Comparison of ENCODE assay signal across 8 cellular contexts in the genomic region with DNA sequence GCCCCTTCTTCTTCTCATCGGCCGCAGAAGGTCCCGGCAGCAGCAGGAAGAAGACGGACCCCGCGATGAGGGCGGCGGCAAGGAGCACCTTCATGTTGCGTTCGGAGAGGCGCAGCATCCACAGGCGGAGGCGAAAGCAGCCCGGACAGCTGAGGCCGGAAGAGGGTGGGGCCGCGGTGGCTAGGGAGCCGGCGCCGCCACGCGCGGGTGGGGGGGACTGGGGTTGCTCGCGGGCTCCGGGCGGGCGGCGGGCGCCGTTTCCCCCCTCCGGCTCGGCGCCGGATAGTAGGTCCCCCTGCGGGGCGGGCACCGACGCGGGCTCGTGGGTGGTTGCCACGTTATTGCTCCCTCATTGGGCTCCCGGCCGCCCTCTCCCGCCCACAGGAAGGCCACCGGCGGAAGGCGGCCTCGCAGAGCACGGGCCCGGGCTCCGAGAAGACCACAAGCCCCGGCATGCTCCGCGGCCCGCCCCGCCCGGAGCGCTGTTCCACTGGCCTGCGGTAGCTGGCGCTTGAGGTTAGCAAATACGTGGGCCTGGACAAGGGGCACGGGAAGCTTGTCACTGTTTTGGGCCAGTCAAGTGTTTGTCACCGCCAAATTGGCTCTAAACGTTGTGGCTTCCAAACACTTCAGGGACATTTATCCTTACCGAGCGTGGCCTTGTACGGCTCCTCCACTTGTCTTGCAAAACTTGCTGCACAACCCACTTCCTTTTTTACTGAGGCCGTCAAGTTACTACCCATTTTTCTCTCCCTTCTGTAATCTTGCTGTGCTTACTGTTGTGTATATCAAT. TPM values are rescaled to one million over a fixed set of nuclear protein-coding genes. Genes with fewer than 3 reads are reported as not detected.
DNase-seq lines count a peak whose midpoint lies in the region; ATAC-seq and TF ChIP-seq lines count a peak whose summit lies in the region.

A gene (minus strand): TSS at position 154 of the 793 bp plus-strand sequence. CDS start 36 bp downstream, at position 118.

- ATAC-seq in GM19328 (IDR thresholded peaks at IDR 0.05; ENCODE audit: unreplicated experiment) (peak; percentile 92), HG03520 (IDR thresholded peaks at IDR 0.05; ENCODE audit: unreplicated experiment) (peak; percentile 90), left lung (peak; percentile 95)

- H3K27ac ChIP-seq in C4-2B (peak within 1 kb of the TSS; percentile 88), left lung (peak within 1 kb of the TSS; percentile 90 to 94)

- peak within 1 kb of the TSS; percentile 82 for H3K4me3 Mint-ChIP-seq in activated CD4-positive, alpha-beta T cell treated with anti-CD3 and anti-CD28 coated beads, Interleukin-2, amount 10 ng/mL, durations not matched to agents 7 days and 5 days

- POLR2A ChIA-PET in activated CD4-positive, alpha-beta T cell treated with anti-CD3 and anti-CD28 coated beads, Interleukin-2, amount 10 ng/mL, durations not matched to agents 7 days and 5 days (lab: Charles Lee) = interaction anchor here (1.0 kb wide), 1 partner anchor 10 kb away, joined by 4 read pairs; no protein-coding TSS in a partner anchor

- H3K27me3 Mint-ChIP-seq in activated CD4-positive, alpha-beta T cell treated with anti-CD3 and anti-CD28 coated beads, Interleukin-2, amount 10 ng/mL, durations not matched to agents 7 days and 5 days = no peaks in the 10 kb centered on the region

- H3K27me3 ChIP-seq in left lung = no peaks in the 10 kb centered on the region

- peaks cover 3 to 37% of the 10 kb centered on the region in 2 donors for H3K36me3 ChIP-seq in left lung

- no peaks in the 10 kb centered on the region for H3K9me3 Mint-ChIP-seq in activated CD4-positive, alpha-beta T cell treated with anti-CD3 and anti-CD28 coated beads, Interleukin-2, amount 10 ng/mL, durations not matched to agents 7 days and 5 days

- peaks cover 32% of the 10 kb centered on the region for H3K36me3 Mint-ChIP-seq in activated CD4-positive, alpha-beta T cell treated with anti-CD3 and anti-CD28 coated beads, Interleukin-2, amount 10 ng/mL, durations not matched to agents 7 days and 5 days (ENCODE audit: low read depth)

- DNase-seq in NCI-H526 treated with DMSO at 0.1 percent for 48 hours (lab: John Stamatoyannopoulos, UW) (peak; percentile 96), cortex of kidney (lab: John Stamatoyannopoulos, UW) (peak; percentile 90), left lung (peak; percentile 99 to 100)
- DNase-seq in activated CD4-positive, alpha-beta T cell treated with anti-CD3 and anti-CD28 coated beads, Interleukin-2, amount 10 ng/mL, durations not matched to agents 7 days and 5 days = peak; percentile 97
- DNase-seq in stimulated activated CD4-positive, alpha-beta T cell treated with anti-CD3 and anti-CD28 coated beads, Interleukin-2, amount 100 ng/mL, for 48 hours = peak; percentile 94

- no peaks in the 10 kb centered on the region for H3K9me3 ChIP-seq in left lung

- H3K4me1 ChIP-seq in left lung = peaks cover 27 to 52% of the 10 kb centered on the region in 2 donors

- intact Hi-C loops in left lung (cut with DNase I) = no loop called here

- peak; percentile 75 for TF ChIP-seq CTCF in C4-2B (conservative IDR thresholded peaks at IDR 0.05)
- TF ChIP-seq CTCF in left lung (IDR thresholded peaks at IDR 0.05) = peak in 1 of 2 donors; percentile 45

- H3K4me3 ChIP-seq in left lung = peak within 1 kb of the TSS; percentile 74 to 95

- peak within 1 kb of the TSS; percentile 98 for H3K27ac Mint-ChIP-seq in activated CD4-positive, alpha-beta T cell treated with anti-CD3 and anti-CD28 coated beads, Interleukin-2, amount 10 ng/mL, durations not matched to agents 7 days and 5 days

- CTCF ChIA-PET in activated CD4-positive, alpha-beta T cell treated with anti-CD3 and anti-CD28 coated beads, Interleukin-2, amount 10 ng/mL, durations not matched to agents 7 days and 5 days (lab: Charles Lee) = interaction anchor here (0.6 to 7.0 kb wide), 8 partner anchors 12 to 885 kb away, joined by 3 to 60 read pairs (median 4); a partner anchor contains a TSS

- peaks cover 50% of the 10 kb centered on the region for H3K4me1 Mint-ChIP-seq in activated CD4-positive, alpha-beta T cell treated with anti-CD3 and anti-CD28 coated beads, Interleukin-2, amount 10 ng/mL, durations not matched to agents 7 days and 5 days

RNA-seq across cellular contexts. Expression of the gene that starts here (rescaled TPM):
- total RNA-seq in activated CD4-positive, alpha-beta T cell treated with anti-CD3 and anti-CD28 coated beads, Interleukin-2, amount 10 ng/mL, durations not matched to agents 7 days and 5 days = 100 to 1,000 TPM; 347 to 380 TPM
- 100 to 1,000 TPM; 554 to 728 TPM for total RNA-seq in left lung

Comparison
In these comparisons a context has a peak if more than half of its experiments do, and no peak if none do; other contexts are left out.
1. Peak in every context shown above with its lines: DNase-seq, ATAC-seq, H3K4me3 ChIP-seq and H3K27ac ChIP-seq.